14 cellular contexts compared by ENCODE assay signal in genomic region chr12:54432815-54433164, GRCh38. TPM values are rescaled to one million over a fixed set of nuclear protein-coding genes. Genes with fewer than 3 reads are reported as not detected.
DNase-seq lines count a peak whose midpoint lies in the region; ATAC-seq and TF ChIP-seq lines count a peak whose summit lies in the region.
"Had no signal": no experiment of that assay in that cellular context is flagged by ENCODE, and none has a peak within 500 bp of the region (broad histone marks: within the 10 kb centered on the region; RNA-seq: fewer than 3 reads in every experiment).

No MANE protein-coding gene starts in this region.

- no peak overlapping the region for H3K4me3 Mint-ChIP-seq in chondrocyte (ENCODE audit: unreplicated experiment)
- H3K4me3 Mint-ChIP-seq: naive B cell had no signal

- no peak overlapping the region for H3K27ac Mint-ChIP-seq in chondrocyte (ENCODE audit: unreplicated experiment)

- peaks cover 18% of the 10 kb centered on the region for H3K4me1 Mint-ChIP-seq in chondrocyte (ENCODE audit: low read depth)

- H3K9me3 ChIP-seq in BLaER1 treated with 17β-estradiol and CSF1 and Interleukin-3, amounts not matched to agents 10 nM and 100 nM (replicated peaks in 1 of 11): no peaks in the 10 kb centered on the region
- H3K9me3 ChIP-seq in esophagus muscularis mucosa (no peaks in the 10 kb centered on the region), psoas muscle (no peaks in the 10 kb centered on the region)

- ATAC-seq in psoas muscle: peak; percentile 5 to 40 (median 18)
- ATAC-seq in GM21723 (IDR thresholded peaks at IDR 0.05; ENCODE audit: unreplicated experiment): no peak
- ATAC-seq: Panc1 had no signal

- H3K4me1 ChIP-seq in BLaER1 treated with 17β-estradiol and CSF1 and Interleukin-3, amounts not matched to agents 10 nM and 100 nM: peaks cover 29 to 53% (median 38%) of the 10 kb centered on the region in 10 experiments
- peaks cover 52 to 60% (median 56%) of the 10 kb centered on the region in 4 donors for H3K4me1 ChIP-seq in esophagus muscularis mucosa
- H3K4me1 ChIP-seq in psoas muscle: peaks cover 10% of the 10 kb centered on the region

- TF ChIP-seq CTCF in esophagus muscularis mucosa (IDR thresholded peaks at IDR 0.05): no peak
- no peak for TF ChIP-seq CTCF in psoas muscle (IDR thresholded peaks at IDR 0.05)
- no peak for TF ChIP-seq CTCF in chondrocyte (IDR thresholded peaks at IDR 0.05)

- 94% methylated on average over 3 of the region's 4 CpGs for WGBS in esophagus muscularis mucosa
- WGBS in psoas muscle, 3 donors: 84 to 86% (median 86%) methylated on average over 4 of the region's 4 CpGs

- no peaks in the 10 kb centered on the region for H4K20me1 ChIP-seq in BLaER1 treated with 17β-estradiol and CSF1 and Interleukin-3, amounts not matched to agents 10 nM and 100 nM

- H3K9me3 Mint-ChIP-seq in chondrocyte (ENCODE audit: low read depth): no peaks in the 10 kb centered on the region
- H3K9me3 Mint-ChIP-seq: naive B cell had no signal

- no peaks in the 10 kb centered on the region for H3K36me3 Mint-ChIP-seq in chondrocyte (ENCODE audit: low read depth)
- H3K36me3 Mint-ChIP-seq: naive B cell had no signal

- H3K9ac ChIP-seq in BLaER1 treated with 17β-estradiol and CSF1 and Interleukin-3, amounts not matched to agents 10 nM and 100 nM: no peak overlapping the region

- H3K4me2 ChIP-seq in BLaER1 treated with 17β-estradiol and CSF1 and Interleukin-3, amounts not matched to agents 10 nM and 100 nM: peak overlapping the region in 9 of 11 experiments; percentile 22 to 68 (median 55); a peak in 14 of 22 replicates

- no peak overlapping the region for H3K4me3 ChIP-seq in BLaER1 treated with 17β-estradiol and CSF1 and Interleukin-3, amounts not matched to agents 10 nM and 100 nM
- peak overlapping the region in 1 of 4 donors; percentile 15 for H3K4me3 ChIP-seq in esophagus muscularis mucosa
- no peak overlapping the region for H3K4me3 ChIP-seq in psoas muscle

- TF ChIP-seq POLR2A in esophagus muscularis mucosa (IDR thresholded peaks at IDR 0.05; ENCODE audit: low read depth): no peak

- DNase-seq in UCSD-AML1 (lab: John Stamatoyannopoulos, UW; ENCODE audit: unreplicated experiment) (peak; percentile 14), esophagus muscularis mucosa (ENCODE audit: extremely low spot score) (no peak), psoas muscle (peak in 1 of 2 donors; percentile 19), GM03348 (ENCODE audit: low spot score) (no peak), chondrocyte (ENCODE audit: low spot score) (no peak), KG1 (lab: John Stamatoyannopoulos, UW) (no peak)
- DNase-seq: GDM1, naive B cell had no signal

- no peak overlapping the region for H3K27ac ChIP-seq in BLaER1 treated with 17β-estradiol and CSF1 and Interleukin-3, amounts not matched to agents 10 nM and 100 nM
- peak overlapping the region; percentile 47 to 97 (median 94) for H3K27ac ChIP-seq in esophagus muscularis mucosa (replicated peaks in 1 of 4)
- H3K27ac ChIP-seq in psoas muscle: peak overlapping the region; percentile 53
- H3K27ac ChIP-seq: VCaP had no signal

- peaks cover 0 to 7% (median 0%) of the 10 kb centered on the region in 11 experiments; a peak in 1 of 22 replicates for H3K27me3 ChIP-seq in BLaER1 treated with 17β-estradiol and CSF1 and Interleukin-3, amounts not matched to agents 10 nM and 100 nM
- no peaks in the 10 kb centered on the region for H3K27me3 ChIP-seq in esophagus muscularis mucosa
- H3K27me3 ChIP-seq in psoas muscle (ENCODE audit: insufficient read depth in 3 of 3, low read length in 2 of 3): no peaks in the 10 kb centered on the region

- H3K27me3 Mint-ChIP-seq in chondrocyte (ENCODE audit: low read depth): peaks cover 4% of the 10 kb centered on the region

- no peaks in the 10 kb centered on the region for H3K36me3 ChIP-seq in BLaER1 treated with 17β-estradiol and CSF1 and Interleukin-3, amounts not matched to agents 10 nM and 100 nM
- H3K36me3 ChIP-seq in esophagus muscularis mucosa (no peaks in the 10 kb centered on the region), psoas muscle (ENCODE audit: insufficient read depth in 1 of 2, low read depth in 1 of 2) (no peaks in the 10 kb centered on the region)

- intact Hi-C loops in esophagus muscularis mucosa (cut with DNase I): no loop called here
- intact Hi-C loops in psoas muscle (cut with DNase I): no loop called here

- no peak for TF ChIP-seq EP300 in esophagus muscularis mucosa (IDR thresholded peaks at IDR 0.05)

RNA-seq across cellular contexts. Expression of gene ITGA5, which starts 13.7 kb away (rescaled TPM):
- total RNA-seq in esophagus muscularis mucosa: 100 to 1,000 TPM; 264 to 785 (median 602) TPM
- 10 to 100 TPM; 24.0 to 80.3 (median 41.9) TPM for total RNA-seq in psoas muscle
- 100 to 1,000 TPM in 1 of 3 donors, 10 to 100 TPM in 2; 13.7 to 244 (median 39.7) TPM for polyA plus RNA-seq in psoas muscle
- 121 to 160 TPM (median 152 TPM) in 3 replicates for total RNA-seq in chondrocyte

RNA-seq across cellular contexts. Expression of gene GTSF1, which starts 40.6 kb away (rescaled TPM):
- total RNA-seq in esophagus muscularis mucosa (not detected), psoas muscle (under 1 TPM in 1 of 4 donors, not detected in 3; 0.94 TPM), chondrocyte (not detected in 3 replicates)
- polyA plus RNA-seq in psoas muscle: not detected
- total RNA-seq: cerebellum, H4 had no signal

RNA-seq across cellular contexts. Expression of gene ZNF385A, which starts 48.3 kb away (rescaled TPM):
- total RNA-seq in esophagus muscularis mucosa: 10 to 100 TPM; 15.7 to 32.6 (median 19.4) TPM
- 10 to 100 TPM; 25.5 to 85.8 (median 68.9) TPM for total RNA-seq in psoas muscle
- 10 to 100 TPM in 2 of 3 donors, 1 to 10 TPM in 1; 4.9 to 28.0 (median 24.5) TPM for polyA plus RNA-seq in psoas muscle
- total RNA-seq in chondrocyte: 5.5 to 6.8 TPM (median 6.4 TPM) in 3 replicates

Comparison
In these comparisons a context has a peak if more than half of its experiments do, and no peak if none do; other contexts are left out.
1. H3K27ac ChIP-seq: peak in esophagus muscularis mucosa (4 of 4) and psoas muscle (single experiment); none in BLaER1 treated with 17β-estradiol and CSF1 and Interleukin-3, amounts not matched to agents 10 nM and 100 nM (0 of 11).